8 cellular contexts compared by ENCODE assay signal in genomic region chr17:29588561-29589411, GRCh38. TPM values are rescaled to one million over a fixed set of nuclear protein-coding genes. Genes with fewer than 3 reads are reported as not detected.
A peak's percentile ranks its signal among the peaks of the same experiment; 100 is the strongest.
DNase-seq lines count a peak whose midpoint lies in the region; FAIRE-seq and TF ChIP-seq lines count a peak whose summit lies in the region.

No MANE protein-coding gene starts in this region.

- FAIRE-seq in GM19239 (lab: Jason Lieb, UNC): no peak

- H3K27me3 ChIP-seq in HAP-1 (ENCODE audit: low read depth) (no peaks in the 10 kb centered on the region), prostate gland (replicated peaks; ENCODE audit: insufficient read depth) (no peaks in the 10 kb centered on the region)

- H3K9me3 ChIP-seq in HAP-1 (no peaks in the 10 kb centered on the region), prostate gland (no peaks in the 10 kb centered on the region)

- WGBS in prostate gland: 0% methylated on average over 35 of the region's 72 CpGs

- peak overlapping the region; percentile 69 to 77 for H3K27ac ChIP-seq in prostate gland

- peaks cover 38% of the 10 kb centered on the region for H3K4me1 ChIP-seq in HAP-1
- H3K4me1 ChIP-seq in prostate gland (replicated peaks): peaks cover 24% of the 10 kb centered on the region

- intact Hi-C loops in prostate gland (cut with DNase I): loop anchor here (10.0 kb wide), 1 partner anchor 516 kb away; no protein-coding TSS in a partner anchor

- peak in 1 of 4 experiments; percentile 14 for TF ChIP-seq CTCF in prostate gland (IDR thresholded peaks at IDR 0.05)

- H3K4me3 ChIP-seq in HAP-1 (peak overlapping the region; percentile 75), prostate gland (peak overlapping the region; percentile 72 to 76)

- no peaks in the 10 kb centered on the region; the same call in 1 of the 2 replicates for H3K36me3 ChIP-seq in HAP-1 (replicated peaks)
- no peaks in the 10 kb centered on the region for H3K36me3 ChIP-seq in prostate gland

- TF ChIP-seq POLR2A in prostate gland (IDR thresholded peaks at IDR 0.05): no peak

- in situ Hi-C loops in G401 (cut with HindIII; ENCODE audit: low sequenced_read_pairs) (no loop called here), HAP-1 (cut with MboI; ENCODE audit: low sequenced_read_pairs) (no loop called here)

- DNase-seq in G401 (ENCODE audit: low spot score) (peak; percentile 36), HAP-1 (ENCODE audit: low spot score in 2 of 2) (peak in 1 of 2 experiments; percentile 46), NCI-H226 (peak; percentile 17), glomerular visceral epithelial cell (ENCODE audit: extremely low spot score) (peak; percentile 44), prostate gland (ENCODE audit: low spot score) (no peak), NCI-H2029 treated with DMSO at 0.1 percent for 48 hours (lab: John Stamatoyannopoulos, UW) (no peak), GM19239 (ENCODE audit: insufficient read length, low spot score) (no peak)
- peak; percentile 50 for DNase-seq in activated T-helper 9 cell treated with anti-CD3 and anti-CD28 coated beads, Interleukin-2, amount 50 U/mL, for 16 hours (ENCODE audit: low read depth)

RNA-seq across cellular contexts. Expression of gene GIT1, which starts 0.7 kb away (rescaled TPM):
- 42.2 and 45.9 TPM in 2 replicates for total RNA-seq in G401 (2014; rRNA removed; shearing (Covaris generic))
- 10 to 100 TPM; 29.1 to 86.9 TPM for total RNA-seq in prostate gland

RNA-seq across cellular contexts. Expression of gene ANKRD13B, which starts 4.1 kb away (rescaled TPM):
- 17.5 and 29.6 TPM in 2 replicates for total RNA-seq in G401 (2014; rRNA removed; shearing (Covaris generic))
- 10 to 100 TPM in 1 of 2 donors, 1 to 10 TPM in 1; 2.7 to 30.0 TPM for total RNA-seq in prostate gland

RNA-seq across cellular contexts. Expression of gene TP53I13, which starts 20.3 kb away (rescaled TPM):
- total RNA-seq in G401 (2014; rRNA removed; shearing (Covaris generic)): 72.2 and 119 TPM in 2 replicates
- total RNA-seq in prostate gland: 10 to 100 TPM; 52.5 to 82.0 TPM

RNA-seq across cellular contexts. Expression of gene ABHD15, which starts 21.9 kb away (rescaled TPM):
- total RNA-seq in G401 (2014; rRNA removed; shearing (Covaris generic)): 5.2 and 11.1 TPM in 2 replicates
- total RNA-seq in prostate gland: 10 to 100 TPM in 1 of 2 donors, 1 to 10 TPM in 1; 9.1 to 14.8 TPM

RNA-seq across cellular contexts. Expression of gene CORO6, which starts 33.9 kb away (rescaled TPM):
- 3.6 and 9.7 TPM in 2 replicates for total RNA-seq in G401 (2014; rRNA removed; shearing (Covaris generic))
- total RNA-seq in prostate gland: 10 to 100 TPM; 23.4 to 33.5 TPM

Comparison
In these comparisons a context has a peak if more than half of its experiments do, and no peak if none do; other contexts are left out.
1. DNase-seq: peak in G401 (single experiment), NCI-H226 (single experiment), activated T-helper 9 cell treated with anti-CD3 and anti-CD28 coated beads, Interleukin-2, amount 50 U/mL, for 16 hours (single experiment) and glomerular visceral epithelial cell (single experiment); none in prostate gland (single experiment), NCI-H2029 treated with DMSO at 0.1 percent for 48 hours (single experiment) and GM19239 (single experiment).